Comparison of ENCODE assay signal across 8 cellular contexts in the genomic region with DNA sequence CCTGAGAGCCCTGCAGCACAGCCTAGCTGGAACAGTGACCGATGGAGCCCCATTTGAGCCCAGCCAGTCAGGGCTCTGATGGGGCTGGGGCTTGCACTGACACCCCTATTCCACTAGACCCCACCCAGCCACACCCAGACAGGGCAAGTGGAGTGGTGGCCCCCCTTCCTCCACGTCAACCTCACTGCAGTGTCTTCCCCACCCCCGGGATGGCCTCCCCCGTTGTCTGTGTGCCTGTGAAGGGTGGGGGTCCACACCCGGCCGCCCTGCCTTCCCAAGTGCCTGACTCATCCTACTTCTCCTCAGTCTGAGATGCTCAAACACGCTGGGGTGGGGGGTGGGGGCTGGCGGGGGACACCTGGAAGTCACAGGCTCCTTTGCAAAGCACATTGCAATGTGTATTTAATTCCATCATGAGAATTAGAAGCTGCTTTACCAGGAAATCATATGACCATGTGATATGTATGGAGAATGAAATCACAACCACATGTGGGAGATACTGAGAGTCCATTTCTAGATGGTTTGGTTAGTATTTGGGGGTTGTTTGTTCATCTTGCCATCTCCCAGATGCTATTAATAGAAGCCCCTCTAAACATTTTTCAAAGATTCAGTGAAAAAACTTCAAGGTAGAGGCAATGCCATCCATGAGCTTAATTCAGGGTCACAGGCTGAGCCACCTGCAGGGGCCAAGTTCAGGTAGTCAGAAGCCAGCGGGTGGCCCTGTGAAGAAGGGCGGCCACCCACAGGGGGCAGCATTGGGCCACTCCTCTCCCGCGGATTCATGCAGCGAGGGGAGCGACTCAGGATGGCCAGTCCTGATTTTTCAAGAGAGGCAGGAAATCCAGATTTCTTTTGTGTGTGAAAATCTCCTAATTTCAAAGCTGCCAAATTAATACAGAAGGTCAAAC. TPM values are rescaled to one million over a fixed set of nuclear protein-coding genes. Genes with fewer than 3 reads are reported as not detected.
A peak's percentile ranks its signal among the peaks of the same experiment; 100 is the strongest.
DNase-seq lines count a peak whose midpoint lies in the region; ATAC-seq and TF ChIP-seq lines count a peak whose summit lies in the region.

No MANE protein-coding gene starts in this region.

- DNase-seq in AG08396 (ENCODE audit: low spot score) (peak; percentile 69), NCI-H1092 treated with DMSO at 0.1 percent for 48 hours (lab: John Stamatoyannopoulos, UW) (peak; percentile 35), dorsolateral prefrontal cortex (peak in 8 of 10 donors; percentile 51 to 80 (median 64)), lung (ENCODE audit: low spot score) (peak; percentile 70)
- DNase-seq in activated CD4-positive, alpha-beta T cell treated with anti-CD3 and anti-CD28 coated beads for 4 hours = peak; percentile 43 to 50
- peak; percentile 43 for DNase-seq in stimulated activated CD8-positive, alpha-beta memory T cell treated with anti-CD3 and anti-CD28 coated beads, Interleukin-4, amount 100 ng/mL, for 24 hours (ENCODE audit: low read depth)

- WGBS in lung, 2 donors = 34 to 46% methylated on average over 14 of the region's 14 CpGs

- H3K4me3 ChIP-seq in dorsolateral prefrontal cortex = no peak overlapping the region
- H3K4me3 ChIP-seq in lung = no peak overlapping the region

- H3K27ac ChIP-seq in dorsolateral prefrontal cortex = no peak overlapping the region
- H3K27ac ChIP-seq in lung (ENCODE audit: low read depth in 1 of 2, low read length in 1 of 2) = no peak overlapping the region

- ATAC-seq in GM18511 (IDR thresholded peaks at IDR 0.05; ENCODE audit: unreplicated experiment) (peak; percentile 60), lung (ENCODE audit: insufficient read depth, low FRiP score) (no peak), HG03565 (IDR thresholded peaks at IDR 0.05; ENCODE audit: unreplicated experiment) (no peak)

- intact Hi-C loops in dorsolateral prefrontal cortex (cut with DNase I) = loop anchor here in 1 of 2 donors (2.0 to 5.0 kb wide), 2 partner anchors 55 to 166 kb away; no protein-coding TSS in a partner anchor

- H3K27me3 ChIP-seq in dorsolateral prefrontal cortex (no peaks in the 10 kb centered on the region), lung (ENCODE audit: control insufficient read depth, insufficient read depth) (no peaks in the 10 kb centered on the region)

- H3K9me3 ChIP-seq in lung (ENCODE audit: control insufficient read depth in 2 of 2, insufficient read depth in 1 of 2, low read length in 1 of 2) = peaks cover 0 to 5% of the 10 kb centered on the region in 2 donors

- TF ChIP-seq CTCF in dorsolateral prefrontal cortex (IDR thresholded peaks at IDR 0.05 in 54 of 56, conservative IDR thresholded peaks at IDR 0.05 in 2 of 56; ENCODE audit: low read depth in 1 of 56, partially characterized antibody in 56 of 56) (peak; percentile 35 to 89 (median 80)), lung (IDR thresholded peaks at IDR 0.05; ENCODE audit: control extremely low read depth, extremely low read depth) (peak; percentile 51)

- H3K36me3 ChIP-seq in lung (ENCODE audit: control insufficient read depth in 2 of 2, insufficient read depth in 2 of 2, low read length in 2 of 2) = no peaks in the 10 kb centered on the region

- no peaks in the 10 kb centered on the region for H3K4me1 ChIP-seq in lung (ENCODE audit: control insufficient read depth in 2 of 2, insufficient read depth in 2 of 2, low read length in 2 of 2)

RNA-seq across cellular contexts. Expression of gene GMPPA, which starts 22.7 kb away (rescaled TPM):
- total RNA-seq in dorsolateral prefrontal cortex = 10 to 100 TPM; 13.8 to 39.8 (median 21.0) TPM
- 10 to 100 TPM; 18.8 to 48.9 TPM for total RNA-seq in lung
- polyA plus RNA-seq in lung = 10 to 100 TPM; 30.7 to 46.6 TPM

RNA-seq across cellular contexts. Expression of gene ASIC4, which starts 38.3 kb away (rescaled TPM):
- total RNA-seq in dorsolateral prefrontal cortex (10 to 100 TPM in 7 of 120 experiments, 1 to 10 TPM in 113; 2.8 to 14.2 (median 6.5) TPM), lung (under 1 TPM; 0.26 to 0.43 TPM)
- under 1 TPM; 0.02 TPM for polyA plus RNA-seq in lung

RNA-seq across cellular contexts. Expression of gene SPEG, which starts 41.3 kb away (rescaled TPM):
- total RNA-seq in dorsolateral prefrontal cortex (100 to 1,000 TPM in 2 of 120 experiments, 10 to 100 TPM in 118; 32.9 to 106 (median 65.5) TPM), lung (10 to 100 TPM in 1 of 2 donors, 1 to 10 TPM in 1; 8.7 to 15.6 TPM)
- polyA plus RNA-seq in lung = 10 to 100 TPM in 1 of 2 donors, 1 to 10 TPM in 1; 3.7 to 10.5 TPM

RNA-seq across cellular contexts. Expression of gene DES, which starts 57.8 kb away (rescaled TPM):
- total RNA-seq in dorsolateral prefrontal cortex = 100 to 1,000 TPM in 3 of 120 experiments, 10 to 100 TPM in 27, 1 to 10 TPM in 72, under 1 TPM in 18; 0.25 to 282 (median 3.2) TPM
- total RNA-seq in lung = 10 to 100 TPM; 23.9 to 88.7 TPM
- polyA plus RNA-seq in lung = 100 to 1,000 TPM in 1 of 2 donors, 10 to 100 TPM in 1; 27.2 to 108 TPM
